In the genomic region with DNA sequence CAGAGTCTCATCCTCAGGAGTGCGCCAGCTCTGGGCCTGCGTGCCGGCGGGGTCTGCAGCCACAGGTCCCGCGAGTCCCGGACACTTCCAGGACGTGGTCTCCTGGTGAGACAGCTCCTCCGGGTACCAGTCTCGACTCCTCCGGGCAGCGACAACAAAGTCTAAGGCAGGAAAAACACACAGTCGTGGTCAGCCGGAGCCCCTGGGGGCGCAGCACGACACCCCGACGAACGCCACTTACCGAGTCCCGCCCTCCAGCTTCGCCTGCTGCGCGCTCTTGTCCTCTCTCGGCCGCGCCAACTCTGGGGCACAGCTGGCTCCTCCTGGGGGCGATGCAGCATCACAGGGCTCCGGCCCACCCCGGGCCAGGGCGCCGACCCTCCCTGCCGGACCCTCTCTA, we compare ENCODE assay signal across 8 cellular contexts. TPM values are rescaled to one million over a fixed set of nuclear protein-coding genes. Genes with fewer than 3 reads are reported as not detected.
A peak's percentile ranks its signal among the peaks of the same experiment; 100 is the strongest.
DNase-seq lines count a peak whose midpoint lies in the region; ATAC-seq, FAIRE-seq and TF ChIP-seq lines count a peak whose summit lies in the region.

No MANE protein-coding gene starts in this region.

- no peak overlapping the region for H2AFZ ChIP-seq in GM12878 (ENCODE audit: control insufficient read depth, low read depth, low read length)

- peaks cover 0 to 42% (median 0%) of the 10 kb centered on the region in 9 donors for H3K36me3 ChIP-seq in heart right ventricle
- H3K36me3 ChIP-seq in GM12878 (ENCODE audit: control insufficient read depth in 2 of 2, insufficient read depth in 2 of 2, low read length in 1 of 2), result no peaks in the 10 kb centered on the region
- H3K36me3 ChIP-seq in urinary bladder (ENCODE audit: insufficient read depth), result no peaks in the 10 kb centered on the region

- TF ChIP-seq RAD21 in GM12878 (IDR thresholded peaks at IDR 0.05; ENCODE audit: insufficient read depth, low read depth, low read length), result no peak

- no peaks in the 10 kb centered on the region for H4K20me1 ChIP-seq in GM12878 (ENCODE audit: control insufficient read depth, insufficient read depth)

- ATAC-seq in heart right ventricle, result peak in 2 of 8 donors; percentile 11 to 25
- ATAC-seq in Right ventricle myocardium inferior, result no peak
- ATAC-seq in GM12878, result no peak
- no peak for ATAC-seq in GM18861 (IDR thresholded peaks at IDR 0.05; ENCODE audit: unreplicated experiment)

- peak overlapping the region; percentile 97 for H3K4me3 Mint-ChIP-seq in mesothelial cell of epicardium

- no peak for DNase-seq in heart right ventricle
- no peak for DNase-seq in Right ventricle myocardium inferior (ENCODE audit: missing footprints)
- no peak for DNase-seq in GM12878 (ENCODE audit: low read depth, low spot score)
- no peak for DNase-seq in mesothelial cell of epicardium (ENCODE audit: low spot score in 2 of 2, unreplicated experiment in 2 of 2)
- no peak for DNase-seq in NCI-H1436 treated with DMSO at 0.1 percent for 48 hours (lab: John Stamatoyannopoulos, UW)
- DNase-seq in HUDEP-2 (lab: John Stamatoyannopoulos, UW; ENCODE audit: unreplicated experiment in 76 of 76), result no peak

- WGBS in heart right ventricle, 2 donors, result 19 to 39% methylated on average over 30 to 33 of the region's 33 CpGs
- WGBS in GM12878 (ENCODE audit: insufficient coverage, insufficient replicate concordance, low lambda C conversion rate, missing lambda C conversion rate), result 90% methylated on average over 27 of the region's 33 CpGs
- 12% methylated on average over 33 of the region's 33 CpGs for WGBS in urinary bladder

- in situ Hi-C loops in GM12878 (cut with MboI), result no loop called here

- H3K27me3 Mint-ChIP-seq in mesothelial cell of epicardium (ENCODE audit: low read depth), result peaks cover 15% of the 10 kb centered on the region

- H3K9ac ChIP-seq in GM12878 (ENCODE audit: control insufficient read depth, insufficient read depth, low read length), result no peak overlapping the region

- CTCF ChIA-PET in GM12878 (lab: Yijun Ruan, JAX), result no interaction called here

- H3K27ac Mint-ChIP-seq in mesothelial cell of epicardium, result no peak overlapping the region

- BruUV-seq in GM12878 (replicated peaks; lab: Mats Ljungman, UMichigan), result no TSS peak

- TF ChIP-seq POLR2A in GM12878 (IDR thresholded peaks at IDR 0.05; ENCODE audit: low read depth, low read length), result no peak

- peak overlapping the region in 9 of 10 donors; percentile 41 to 64 (median 58) for H3K4me3 ChIP-seq in heart right ventricle
- no peak overlapping the region for H3K4me3 ChIP-seq in GM12878
- H3K4me3 ChIP-seq in urinary bladder (ENCODE audit: low read depth, low read length), result peak overlapping the region; percentile 48

- no peak for FAIRE-seq in GM12878 (lab: Jason Lieb, UNC)

- no peak for TF ChIP-seq EP300 in GM12878 (IDR thresholded peaks at IDR 0.05; ENCODE audit: borderline replicate concordance in 1 of 2, control insufficient read depth in 1 of 2, low read depth in 2 of 2, low read length in 2 of 2)

- TF ChIP-seq CTCF in heart right ventricle (IDR thresholded peaks at IDR 0.05), result no peak
- TF ChIP-seq CTCF in GM12878 (IDR thresholded peaks at IDR 0.05 in 2 of 3, conservative IDR thresholded peaks at IDR 0.05 in 1 of 3; ENCODE audit: control insufficient read depth in 2 of 3, extremely low read depth in 1 of 3, insufficient read depth in 1 of 3, low read depth in 3 of 3, low read length in 3 of 3), result no peak
- TF ChIP-seq CTCF in mesothelial cell of epicardium (IDR thresholded peaks at IDR 0.05; ENCODE audit: unreplicated experiment), result no peak

- H3K79me2 ChIP-seq in GM12878 (ENCODE audit: control insufficient read depth, insufficient read depth, low read length), result no peaks in the 10 kb centered on the region

- H3K9me3 ChIP-seq in heart right ventricle (no peaks in the 10 kb centered on the region), GM12878 (replicated peaks; ENCODE audit: control insufficient read depth, insufficient read depth, low read length) (no peaks in the 10 kb centered on the region)

- SMC1A ChIA-PET in GM12878 (lab: Charles Lee; ENCODE audit: uncharacterized antibody, unreplicated experiment), result no interaction called here

- RAD21 ChIA-PET in GM12878 (lab: Charles Lee; ENCODE audit: unreplicated experiment), result no interaction called here

- peaks cover 22% of the 10 kb centered on the region for H3K4me1 Mint-ChIP-seq in mesothelial cell of epicardium

- peak overlapping the region; percentile 76 for H3K4me2 ChIP-seq in GM12878 (ENCODE audit: control insufficient read depth, insufficient read depth)

- H3K27ac ChIP-seq in heart right ventricle (no peak overlapping the region), GM12878 (ENCODE audit: control insufficient read depth, insufficient read depth) (no peak overlapping the region), urinary bladder (ENCODE audit: low read depth) (no peak overlapping the region)

- H3K4me1 ChIP-seq in heart right ventricle, result peaks cover 0 to 16% (median 10%) of the 10 kb centered on the region in 9 donors
- H3K4me1 ChIP-seq in GM12878 (ENCODE audit: control insufficient read depth, insufficient read depth, low read length), result no peaks in the 10 kb centered on the region
- H3K4me1 ChIP-seq in urinary bladder (ENCODE audit: insufficient read depth), result no peaks in the 10 kb centered on the region

- POLR2A ChIA-PET in GM12878 (lab: Charles Lee), result no interaction called here

- H3K9me3 Mint-ChIP-seq in mesothelial cell of epicardium, result peaks cover 4% of the 10 kb centered on the region

- peaks cover 0 to 19% (median 4%) of the 10 kb centered on the region in 7 donors for H3K27me3 ChIP-seq in heart right ventricle
- peaks cover 0 to 2% of the 10 kb centered on the region in 2 experiments; a peak in 2 of 4 replicates for H3K27me3 ChIP-seq in GM12878 (replicated peaks in 1 of 2; ENCODE audit: control insufficient read depth in 2 of 2, insufficient read depth in 2 of 2, low read length in 1 of 2)

- intact Hi-C loops in heart right ventricle (cut with DNase I), result no loop called here
- intact Hi-C loops in Right ventricle myocardium inferior (cut with DNase I), result no loop called here
- intact Hi-C loops in GM12878 (cut with micrococcal nuclease; ENCODE audit: unreplicated experiment), result no loop called here

- H3K36me3 Mint-ChIP-seq in mesothelial cell of epicardium, result peaks cover 11% of the 10 kb centered on the region

RNA-seq across cellular contexts. Expression of a gene that starts 13.4 kb away (rescaled TPM):
- 10 to 100 TPM in 3 of 10 donors, 1 to 10 TPM in 7; 6.6 to 13.2 (median 9.4) TPM for total RNA-seq in heart right ventricle
- polyA plus RNA-seq in heart right ventricle, result 10 to 100 TPM in 1 of 2 donors, 1 to 10 TPM in 1; 9.5 to 13.0 TPM
- 11.4 TPM for total RNA-seq in Right ventricle myocardium inferior
- total RNA-seq in GM12878 (2013; cell fraction: nucleolus; rRNA removed), result 11.6 and 11.8 TPM in 2 replicates
- 24.0 and 28.7 TPM in 2 replicates for total RNA-seq in GM12878 (2014; rRNA removed)
- 34.1 and 34.2 TPM in 2 replicates for total RNA-seq in GM12878 (2014; rRNA removed; fragmentation: Illumina TruSeq; extraction: Trizol)
- total RNA-seq in GM12878 (2021), result 19.8 and 20.6 TPM in 2 replicates
- 9.1 TPM for polyA plus RNA-seq in GM12878 (2011; ENCODE audit: low read depth)
- polyA plus RNA-seq in GM12878 (2011; rRNA removed), result 25.9 and 40.7 TPM in 2 replicates
- 12.3 and 13.8 TPM in 2 replicates for polyA plus RNA-seq in GM12878 (2011; cell fraction: cytosol; rRNA removed)
- 12.5 and 14.8 TPM in 2 replicates for polyA plus RNA-seq in GM12878 (2011; cell fraction: nucleus; rRNA removed)
- 14.1 and 16.5 TPM in 2 replicates for polyA plus RNA-seq in GM12878 (2012)
- polyA plus RNA-seq in GM12878 (2014; fragmentation: Illumina TruSeq; extraction: Trizol), result 33.4 and 35.5 TPM in 2 replicates
- 10 to 100 TPM; 19.9 to 24.0 TPM for polyA plus RNA-seq in GM12878 (2014; fragmentation: Nextera tagmentation; extraction: Ambion mirVana)
- polyA plus RNA-seq in GM12878 (2014; rRNA removed), result 18.7 and 20.4 TPM in 2 replicates
- polyA plus RNA-seq in GM12878 (2016; fragmentation: Nextera tagmentation; extraction: Ambion mirVana), result 10 to 100 TPM; 32.8 to 33.3 TPM
- polyA minus RNA-seq in GM12878 (2011; rRNA and poly(A)+ RNA removed), result 14.3 and 16.9 TPM in 2 replicates
- polyA minus RNA-seq in GM12878 (2011; cell fraction: cytosol; rRNA and poly(A)+ RNA removed), result 4.7 and 12.2 TPM in 2 replicates
- polyA minus RNA-seq in GM12878 (2011; cell fraction: nucleus; rRNA and poly(A)+ RNA removed), result 3.6 and 5.0 TPM in 2 replicates
- total RNA-seq in mesothelial cell of epicardium, result 22.9 to 23.0 TPM (median 23.0 TPM) in 3 replicates
- 26.4 TPM for total RNA-seq in urinary bladder
- 13.1 TPM for polyA plus RNA-seq in urinary bladder

RNA-seq across cellular contexts. Expression of a gene that starts 13.8 kb away (rescaled TPM):
- total RNA-seq in heart right ventricle (10 to 100 TPM; 18.4 to 41.7 (median 27.2) TPM), Right ventricle myocardium inferior (27.7 TPM), GM12878 (2014; rRNA removed) (31.4 and 46.6 TPM in 2 replicates), GM12878 (2014; rRNA removed; fragmentation: Illumina TruSeq; extraction: Trizol) (35.0 and 40.5 TPM in 2 replicates), GM12878 (2021) (59.4 and 60.4 TPM in 2 replicates), mesothelial cell of epicardium (69.5 to 70.6 TPM (median 69.9 TPM) in 3 replicates), urinary bladder (41.6 TPM)
- polyA plus RNA-seq in heart right ventricle (10 to 100 TPM; 41.9 to 57.2 TPM), GM12878 (2011; rRNA removed) (78.2 and 96.2 TPM in 2 replicates), GM12878 (2014; fragmentation: Illumina TruSeq; extraction: Trizol) (42.1 and 42.2 TPM in 2 replicates), GM12878 (2014; fragmentation: Nextera tagmentation; extraction: Ambion mirVana) (100 to 1,000 TPM; 161 to 236 TPM), GM12878 (2014; rRNA removed) (44.9 and 53.0 TPM in 2 replicates), GM12878 (2016; fragmentation: Nextera tagmentation; extraction: Ambion mirVana) (100 to 1,000 TPM; 156 to 170 TPM), urinary bladder (34.0 TPM)
- total RNA-seq in GM12878 (2013; cell fraction: nucleolus; rRNA removed), result 51.6 and 76.9 TPM in 2 replicates
- 47.0 TPM for polyA plus RNA-seq in GM12878 (2011; ENCODE audit: low read depth)
- 43.5 and 44.7 TPM in 2 replicates for polyA plus RNA-seq in GM12878 (2011; cell fraction: cytosol; rRNA removed)
- polyA plus RNA-seq in GM12878 (2011; cell fraction: nucleus; rRNA removed), result 74.8 and 78.7 TPM in 2 replicates
- polyA plus RNA-seq in GM12878 (2012), result 55.9 and 66.9 TPM in 2 replicates
- polyA minus RNA-seq in GM12878 (2011; rRNA and poly(A)+ RNA removed), result 18.8 and 22.5 TPM in 2 replicates
- polyA minus RNA-seq in GM12878 (2011; cell fraction: cytosol; rRNA and poly(A)+ RNA removed), result 13.1 and 16.4 TPM in 2 replicates
- 31.9 and 42.7 TPM in 2 replicates for polyA minus RNA-seq in GM12878 (2011; cell fraction: nucleus; rRNA and poly(A)+ RNA removed)

RNA-seq across cellular contexts. Expression of a gene that starts 31.0 kb away (rescaled TPM):
- total RNA-seq in heart right ventricle (1 to 10 TPM; 4.9 to 8.6 (median 6.7) TPM), Right ventricle myocardium inferior (4.7 TPM), GM12878 (2014; rRNA removed) (11.7 and 12.7 TPM in 2 replicates), GM12878 (2014; rRNA removed; fragmentation: Illumina TruSeq; extraction: Trizol) (12.4 and 12.8 TPM in 2 replicates), GM12878 (2021) (30.6 and 33.5 TPM in 2 replicates), mesothelial cell of epicardium (27.3 to 28.4 TPM (median 27.4 TPM) in 3 replicates), urinary bladder (9.1 TPM)
- polyA plus RNA-seq in heart right ventricle (1 to 10 TPM; 3.0 to 4.1 TPM), GM12878 (2011; rRNA removed) (12.3 and 16.5 TPM in 2 replicates), GM12878 (2014; fragmentation: Illumina TruSeq; extraction: Trizol) (32.0 and 33.2 TPM in 2 replicates), GM12878 (2014; fragmentation: Nextera tagmentation; extraction: Ambion mirVana) (10 to 100 TPM; 12.2 to 13.3 TPM), GM12878 (2014; rRNA removed) (24.6 and 24.8 TPM in 2 replicates), GM12878 (2016; fragmentation: Nextera tagmentation; extraction: Ambion mirVana) (1 to 10 TPM; 6.5 to 8.5 TPM), urinary bladder (8.3 TPM)
- 17.5 and 18.6 TPM in 2 replicates for total RNA-seq in GM12878 (2013; cell fraction: nucleolus; rRNA removed)
- 8.1 TPM for polyA plus RNA-seq in GM12878 (2011; ENCODE audit: low read depth)
- polyA plus RNA-seq in GM12878 (2011; cell fraction: cytosol; rRNA removed), result 16.9 and 18.8 TPM in 2 replicates
- polyA plus RNA-seq in GM12878 (2011; cell fraction: nucleus; rRNA removed), result 12.3 and 20.4 TPM in 2 replicates
- 11.2 and 11.5 TPM in 2 replicates for polyA plus RNA-seq in GM12878 (2012)
- 27.1 and 28.2 TPM in 2 replicates for polyA minus RNA-seq in GM12878 (2011; rRNA and poly(A)+ RNA removed)
- polyA minus RNA-seq in GM12878 (2011; cell fraction: cytosol; rRNA and poly(A)+ RNA removed), result 12.3 and 12.7 TPM in 2 replicates
- polyA minus RNA-seq in GM12878 (2011; cell fraction: nucleus; rRNA and poly(A)+ RNA removed), result 5.7 and 9.2 TPM in 2 replicates
